In genomic region chr17:50931003-50931878, GRCh38 we compare ENCODE assay signal across 9 cellular contexts.
DNase-seq lines count a peak whose midpoint lies in the region; ATAC-seq, FAIRE-seq and TF ChIP-seq lines count a peak whose summit lies in the region.
"Had no signal": no experiment of that assay in that cellular context is flagged by ENCODE, and none has a peak within 500 bp of the region (broad histone marks: within the 10 kb centered on the region; RNA-seq: fewer than 3 reads in every experiment).

No MANE protein-coding gene starts in this region.

- no peaks in the 10 kb centered on the region for H3K27me3 Mint-ChIP-seq in activated naive CD8-positive, alpha-beta T cell treated with anti-CD3 and anti-CD28 coated beads for 36 hours
- H3K27me3 Mint-ChIP-seq in neural crest cell (ENCODE audit: low read depth): no peaks in the 10 kb centered on the region

- peak overlapping the region; percentile 94 to 98 for H3K27ac ChIP-seq in A549
- H3K27ac ChIP-seq in RWPE2 (ENCODE audit: poor library complexity, severe bottlenecking): peak overlapping the region; percentile 70
- H3K27ac ChIP-seq in transverse colon: peak overlapping the region; percentile 84 to 93 (median 88)

- WGBS in A549 (ENCODE audit: missing lambda C conversion rate): 2% methylated on average over 57 of the region's 68 CpGs
- WGBS in transverse colon (ENCODE audit: low coverage in 1 of 2), 2 donors: 1% methylated on average over 60 of the region's 68 CpGs; no CpG with 5 or more reads in 1 of the 2 donors

- H3K4me1 Mint-ChIP-seq in activated naive CD8-positive, alpha-beta T cell treated with anti-CD3 and anti-CD28 coated beads for 36 hours: peaks cover 22% of the 10 kb centered on the region
- peaks cover 28% of the 10 kb centered on the region for H3K4me1 Mint-ChIP-seq in neural crest cell

- in situ Hi-C loops in transverse colon (cut with MboI; ENCODE audit: low pct_ligation_motif_present in 1 of 4, low pct_unique_long_range_greater_than_20kb in 1 of 4, low sequenced_read_pairs in 3 of 4): no loop called here

- TF ChIP-seq POLR2A in A549 (IDR thresholded peaks at IDR 0.05; ENCODE audit: low read length) (peak; percentile 30), transverse colon (IDR thresholded peaks at IDR 0.05) (peak; percentile 42)

- TF ChIP-seq CTCF in A549 (IDR thresholded peaks at IDR 0.05) (no peak), RWPE2 (IDR thresholded peaks at IDR 0.05; ENCODE audit: poor library complexity, severe bottlenecking) (no peak), neural crest cell (conservative IDR thresholded peaks at IDR 0.05) (no peak), transverse colon (IDR thresholded peaks at IDR 0.05) (no peak)

- TF ChIP-seq RAD21 in A549 (conservative IDR thresholded peaks at IDR 0.05 in 1 of 2, IDR thresholded peaks at IDR 0.05 in 1 of 2): peak in 1 of 2 experiments; percentile 37; a peak in 3 of 5 replicates

- H3K4me1 ChIP-seq in A549: peaks cover 62% of the 10 kb centered on the region
- H3K4me1 ChIP-seq in RWPE2 (ENCODE audit: insufficient read depth, poor library complexity, severe bottlenecking): peaks cover 35% of the 10 kb centered on the region
- peaks cover 6 to 36% (median 20%) of the 10 kb centered on the region in 4 donors for H3K4me1 ChIP-seq in transverse colon

- H3K9me3 Mint-ChIP-seq in activated naive CD8-positive, alpha-beta T cell treated with anti-CD3 and anti-CD28 coated beads for 36 hours: no peaks in the 10 kb centered on the region
- no peaks in the 10 kb centered on the region for H3K9me3 Mint-ChIP-seq in neural crest cell

- H3K4me3 ChIP-seq in A549 (peak overlapping the region; percentile 27; the same call in 2 of the 3 replicates), RWPE2 (ENCODE audit: severe bottlenecking) (peak overlapping the region; percentile 9), transverse colon (peak overlapping the region; percentile 26 to 58 (median 32))

- H3K9me3 ChIP-seq in A549 (0 out of 3 replicates have a peak, but pooled peaks cover 2% of the 10 kb centered on the region), RWPE2 (ENCODE audit: severe bottlenecking) (no peaks in the 10 kb centered on the region), transverse colon (no peaks in the 10 kb centered on the region)

- H3K4me2 ChIP-seq in A549: peak overlapping the region; percentile 78

- H3K27me3 ChIP-seq in RWPE2 (ENCODE audit: insufficient read depth, poor library complexity, severe bottlenecking): no peaks in the 10 kb centered on the region
- no peaks in the 10 kb centered on the region for H3K27me3 ChIP-seq in transverse colon

- POLR2A ChIA-PET in A549 (lab: Yijun Ruan, JAX): interaction anchor here (0.9 to 2.9 kb wide), 7 partner anchors 9 to 292 kb away, joined by 3 to 120 read pairs (median 4); partner anchors contain the start of gene TOB1

- H3K36me3 ChIP-seq in RWPE2 (ENCODE audit: low read depth): no peaks in the 10 kb centered on the region
- H3K36me3 ChIP-seq in transverse colon: no peaks in the 10 kb centered on the region

- TF ChIP-seq EP300 in A549 (IDR thresholded peaks at IDR 0.05) (no peak; a peak in 1 of 5 replicates), transverse colon (IDR thresholded peaks at IDR 0.05; ENCODE audit: low read depth) (no peak)

- peak overlapping the region; percentile 83 for H3K4me3 Mint-ChIP-seq in activated naive CD8-positive, alpha-beta T cell treated with anti-CD3 and anti-CD28 coated beads for 36 hours
- H3K4me3 Mint-ChIP-seq in neural crest cell: peak overlapping the region; percentile 80

- peak overlapping the region; percentile 93 for H3K27ac Mint-ChIP-seq in activated naive CD8-positive, alpha-beta T cell treated with anti-CD3 and anti-CD28 coated beads for 36 hours
- peak overlapping the region; percentile 97 for H3K27ac Mint-ChIP-seq in neural crest cell (ENCODE audit: unreplicated experiment)

- peak; percentile 66 to 70 for ATAC-seq in A549
- ATAC-seq in GM19025 (IDR thresholded peaks at IDR 0.05; ENCODE audit: low read depth, unreplicated experiment): peak; percentile 49
- ATAC-seq in RWPE2 (ENCODE audit: low read depth): peak; percentile 67

- H3K36me3 Mint-ChIP-seq in activated naive CD8-positive, alpha-beta T cell treated with anti-CD3 and anti-CD28 coated beads for 36 hours: no peaks in the 10 kb centered on the region
- no peaks in the 10 kb centered on the region for H3K36me3 Mint-ChIP-seq in neural crest cell (ENCODE audit: low read depth)

- intact Hi-C loops in transverse colon (cut with DNase I; ENCODE audit: low total_unique reads): no loop called here

- CTCF ChIA-PET in A549 (lab: Yijun Ruan, JAX): interaction anchor here (0.8 to 2.7 kb wide), 9 partner anchors 10 to 79 kb away, joined by 3 to 17 read pairs (median 4); no protein-coding TSS in a partner anchor

- FAIRE-seq in A549 (lab: Jason Lieb, UNC): no peak
- FAIRE-seq: G401.6 had no signal

- DNase-seq in A549 (ENCODE audit: low read depth in 1 of 2, low spot score in 1 of 2) (peak in 1 of 2 experiments; percentile 86), M059J (ENCODE audit: low read depth) (peak; percentile 79), RWPE2 (ENCODE audit: low spot score) (no peak), germinal center (ENCODE audit: low spot score) (peak; percentile 60), neural crest cell (ENCODE audit: low read depth, low spot score) (peak; percentile 64), transverse colon (peak; percentile 80)
- DNase-seq in activated naive CD8-positive, alpha-beta T cell treated with anti-CD3 and anti-CD28 coated beads for 36 hours: peak; percentile 57

TF ChIP-seq in A549, 52 proteins besides CTCF, POLR2A, EP300 and RAD21 (continues in another document):
- TF ChIP-seq BHLHE40 (IDR thresholded peaks at IDR 0.05; ENCODE audit: low read depth, low read length) (no peak), ESRRA (IDR thresholded peaks at IDR 0.05; ENCODE audit: borderline replicate concordance, low read length) (no peak), HOXA7 (CRISPR knock-in tag; IDR thresholded peaks at IDR 0.05) (no peak; the same call in 1 of the 2 replicates), PHF8 (IDR thresholded peaks at IDR 0.05; ENCODE audit: borderline replicate concordance, low read depth) (no peak), PBX3 (IDR thresholded peaks at IDR 0.05) (no peak), E2F6 (IDR thresholded peaks at IDR 0.05; ENCODE audit: borderline replicate concordance, low read depth) (peak; percentile 75; the same call in 1 of the 2 replicates), ZC3H11A (IDR thresholded peaks at IDR 0.05) (no peak), RNF2 (IDR thresholded peaks at IDR 0.05; ENCODE audit: borderline replicate concordance, low read depth) (no peak), ZSCAN20 (CRISPR knock-in tag; IDR thresholded peaks at IDR 0.05) (0 out of 2 replicates have a peak, but pooled peaks have one; percentile 27), FOSL2 (IDR thresholded peaks at IDR 0.05) (no peak), FOSL2 (CRISPR knock-in tag; IDR thresholded peaks at IDR 0.05) (no peak), NPAS2 (CRISPR knock-in tag; IDR thresholded peaks at IDR 0.05; ENCODE audit: borderline replicate concordance) (0 out of 2 replicates have a peak, but pooled peaks have one; percentile 27), HES2 (IDR thresholded peaks at IDR 0.05) (no peak), ZNF302 (CRISPR knock-in tag; IDR thresholded peaks at IDR 0.05) (0 out of 2 replicates have a peak, but pooled peaks have one; percentile 32), CBX2 (IDR thresholded peaks at IDR 0.05; ENCODE audit: borderline replicate concordance, low read depth) (no peak), CHD2 (IDR thresholded peaks at IDR 0.05; ENCODE audit: low read length, partially characterized antibody) (no peak), RFX5 (IDR thresholded peaks at IDR 0.05) (no peak; the same call in 1 of the 2 replicates), EHF (CRISPR knock-in tag; IDR thresholded peaks at IDR 0.05) (peak; percentile 81; the same call in 1 of the 2 replicates), POLR2AphosphoS2 (conservative IDR thresholded peaks at IDR 0.05; ENCODE audit: low read length) (no peak), HMGXB4 (CRISPR knock-in tag; IDR thresholded peaks at IDR 0.05; ENCODE audit: borderline replicate concordance) (0 out of 2 replicates have a peak, but pooled peaks have one; percentile 11)
